ENCODE assay signal across 25 cellular contexts in the genomic region with DNA sequence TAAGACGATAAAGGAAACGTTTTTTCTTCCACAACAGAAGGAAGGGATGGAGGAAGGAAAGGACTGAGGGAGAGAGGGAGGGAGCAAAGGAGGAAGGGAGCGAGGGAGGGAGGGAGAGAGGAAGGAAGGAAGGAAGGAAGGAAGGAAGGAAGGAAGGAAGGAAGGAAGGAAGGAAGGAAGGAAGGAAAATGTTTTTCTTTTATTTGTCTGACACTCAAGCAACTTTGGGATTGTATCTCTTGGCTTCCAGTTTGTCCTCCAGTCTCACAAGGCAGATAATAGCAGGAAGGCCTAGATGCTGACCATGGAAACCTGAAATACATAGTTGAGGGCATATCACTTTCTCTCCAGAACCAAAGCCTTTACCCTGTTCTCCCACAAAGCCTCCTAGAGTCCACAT.
"Had no signal": no experiment of that assay in that cellular context is flagged by ENCODE, and none has a peak within 500 bp of the region (broad histone marks: within the 10 kb centered on the region; RNA-seq: fewer than 3 reads in every experiment).

No MANE protein-coding gene starts in this region.

- H3K9me3 Mint-ChIP-seq: effector memory CD8-positive, alpha-beta T cell; natural killer cell; stimulated activated effector memory CD8-positive, alpha-beta T cell treated with anti-CD3 and anti-CD28 coated beads, Interleukin-12 subunit alpha, Interleukin-12 subunit beta, amount 100 ng/mL, for 72 hours had no signal

- H3K27ac Mint-ChIP-seq: effector memory CD8-positive, alpha-beta T cell; natural killer cell; stimulated activated effector memory CD8-positive, alpha-beta T cell treated with anti-CD3 and anti-CD28 coated beads, Interleukin-12 subunit alpha, Interleukin-12 subunit beta, amount 100 ng/mL, for 72 hours had no signal

- H3K27me3 ChIP-seq: neutrophil, right atrium auricular region, sigmoid colon, stomach, testis, tibial artery, upper lobe of left lung had no signal

- H3K4me3 Mint-ChIP-seq: effector memory CD8-positive, alpha-beta T cell; natural killer cell; neural crest cell; stimulated activated effector memory CD8-positive, alpha-beta T cell treated with anti-CD3 and anti-CD28 coated beads, Interleukin-12 subunit alpha, Interleukin-12 subunit beta, amount 100 ng/mL, for 72 hours had no signal

- H3K27ac ChIP-seq: coronary artery, lower lobe of right lung, neutrophil, pancreas, prostate gland, right atrium auricular region, sigmoid colon, stomach, testis, tibial artery, upper lobe of left lung had no signal

- H3K4me3 ChIP-seq: coronary artery, lower lobe of right lung, pancreas, prostate gland, right atrium auricular region, sigmoid colon, stomach, testis, tibial artery, upper lobe of left lung had no signal

- FAIRE-seq: endometrium, frontal cortex, keratinocyte, pancreas, urothelium cell line had no signal

- ATAC-seq: effector memory CD8-positive, alpha-beta T cell; left ventricle myocardium superior; lower lobe of right lung; natural killer cell; pancreas; stimulated activated effector memory CD8-positive, alpha-beta T cell treated with anti-CD3 and anti-CD28 coated beads, Interleukin-12 subunit alpha, Interleukin-12 subunit beta, amount 100 ng/mL, for 72 hours had no signal

- H3K36me3 Mint-ChIP-seq: natural killer cell; stimulated activated effector memory CD8-positive, alpha-beta T cell treated with anti-CD3 and anti-CD28 coated beads, Interleukin-12 subunit alpha, Interleukin-12 subunit beta, amount 100 ng/mL, for 72 hours had no signal

- H3K27me3 Mint-ChIP-seq: effector memory CD8-positive, alpha-beta T cell had no signal

- DNase-seq: dermis blood vessel endothelial cell; effector memory CD8-positive, alpha-beta T cell; erythroblast; left ventricle myocardium superior; lower lobe of right lung; natural killer cell; pancreas; sigmoid colon; stimulated activated CD4-positive, alpha-beta T cell treated with anti-CD3 and anti-CD28 coated beads, Interleukin-2, amount 100 ng/mL, for 24 hours; stimulated activated CD4-positive, alpha-beta T cell treated with anti-CD3 and anti-CD28 coated beads, Interleukin-4, amount 100 ng/mL, for 24 hours; stimulated activated naive CD4-positive, alpha-beta T cell treated with Interleukin-2 at 50 U/mL for 16 hours; stomach; testis; tibial artery; upper lobe of left lung had no signal

- H3K4me1 ChIP-seq: lower lobe of right lung, pancreas, prostate gland, right atrium auricular region, sigmoid colon, stomach, testis, tibial artery, upper lobe of left lung had no signal

- H3K36me3 ChIP-seq: lower lobe of right lung, neutrophil, pancreas, prostate gland, right atrium auricular region, sigmoid colon, stomach, tibial artery, upper lobe of left lung had no signal

- H3K4me1 Mint-ChIP-seq: natural killer cell; stimulated activated effector memory CD8-positive, alpha-beta T cell treated with anti-CD3 and anti-CD28 coated beads, Interleukin-12 subunit alpha, Interleukin-12 subunit beta, amount 100 ng/mL, for 72 hours had no signal

- H3K9me3 ChIP-seq: lower lobe of right lung, neutrophil, pancreas, prostate gland, right atrium auricular region, sigmoid colon, stomach, testis, tibial artery, upper lobe of left lung had no signal
